ENCODE assay signal across 1 cellular context in genomic region chr16:30377812-30378235, GRCh38.
TF ChIP-seq lines count a peak whose summit lies in the region.

No MANE protein-coding gene starts in this region.

TF ChIP-seq in HepG2, 621 proteins besides CTCF, POLR2A, EP300 and RAD21 (continued from another document and continues in another):
- TF ChIP-seq ZXDC (CRISPR knock-in tag; IDR thresholded peaks at IDR 0.05) (peak; percentile 52; the same call in 1 of the 2 replicates), MZF1 (CRISPR knock-in tag; IDR thresholded peaks at IDR 0.05; ENCODE audit: borderline replicate concordance) (no peak), HOXA9 (CRISPR knock-in tag; IDR thresholded peaks at IDR 0.05; ENCODE audit: borderline replicate concordance) (0 out of 2 replicates have a peak, but pooled peaks have one; percentile 55), IKZF5 (CRISPR knock-in tag; IDR thresholded peaks at IDR 0.05) (peak; percentile 55), FOXM1 (CRISPR knock-in tag; IDR thresholded peaks at IDR 0.05) (no peak), MEIS2 (CRISPR knock-in tag; IDR thresholded peaks at IDR 0.05) (peak; percentile 35; the same call in 1 of the 2 replicates), RBM39 (IDR thresholded peaks at IDR 0.05; ENCODE audit: low read depth, low read length, poor library complexity, severe bottlenecking) (peak; percentile 80), POLR2AphosphoS5 (IDR thresholded peaks at IDR 0.05; ENCODE audit: low read depth, low read length) (peak; percentile 64; the same call in 1 of the 2 replicates), USF2 (IDR thresholded peaks at IDR 0.05; ENCODE audit: low read depth, low read length) (no peak), USF2 (CRISPR knock-in tag; IDR thresholded peaks at IDR 0.05; ENCODE audit: borderline replicate concordance) (no peak), SOX6 (IDR thresholded peaks at IDR 0.05) (no peak), SOX6 (CRISPR knock-in tag; IDR thresholded peaks at IDR 0.05) (no peak), ZGPAT (CRISPR knock-in tag; IDR thresholded peaks at IDR 0.05) (peak; percentile 47; the same call in 1 of the 2 replicates), ARHGAP35 (CRISPR knock-in tag; IDR thresholded peaks at IDR 0.05; ENCODE audit: borderline replicate concordance) (no peak), CAMTA2 (CRISPR knock-in tag; IDR thresholded peaks at IDR 0.05; ENCODE audit: borderline replicate concordance) (no peak), ZNF883 (CRISPR knock-in tag; IDR thresholded peaks at IDR 0.05; ENCODE audit: not compliant biosample characterization) (no peak), NR2F1 (CRISPR knock-in tag; IDR thresholded peaks at IDR 0.05) (no peak), REPIN1 (CRISPR knock-in tag; IDR thresholded peaks at IDR 0.05; ENCODE audit: borderline replicate concordance, low read depth) (no peak), ZNF34 (CRISPR knock-in tag; IDR thresholded peaks at IDR 0.05; ENCODE audit: borderline replicate concordance) (no peak), ZNF687 (CRISPR knock-in tag; IDR thresholded peaks at IDR 0.05) (peak; percentile 81), SKIL (CRISPR knock-in tag; IDR thresholded peaks at IDR 0.05; ENCODE audit: borderline replicate concordance) (no peak), CREM (IDR thresholded peaks at IDR 0.05) (peak; percentile 68), CREM (CRISPR knock-in tag; IDR thresholded peaks at IDR 0.05) (no peak), ZFX (CRISPR knock-in tag; IDR thresholded peaks at IDR 0.05; ENCODE audit: low read depth) (peak; percentile 97), ATF5 (CRISPR knock-in tag; IDR thresholded peaks at IDR 0.05; ENCODE audit: low read depth) (no peak), PHF20 (CRISPR knock-in tag; IDR thresholded peaks at IDR 0.05) (peak; percentile 77), HIVEP1 (CRISPR knock-in tag; IDR thresholded peaks at IDR 0.05) (no peak; the same call in 1 of the 2 replicates), GABPA (IDR thresholded peaks at IDR 0.05; ENCODE audit: low read depth, low read length) (no peak), GABPA (CRISPR knock-in tag; IDR thresholded peaks at IDR 0.05; ENCODE audit: low read depth) (peak; percentile 63; the same call in 1 of the 2 replicates), ZNF441 (CRISPR knock-in tag; IDR thresholded peaks at IDR 0.05; ENCODE audit: borderline replicate concordance) (peak; percentile 71; the same call in 1 of the 2 replicates), HNRNPUL1 (IDR thresholded peaks at IDR 0.05; ENCODE audit: low read depth, low read length) (no peak), SAFB2 (CRISPR knock-in tag; IDR thresholded peaks at IDR 0.05; ENCODE audit: borderline replicate concordance, low read depth) (no peak), HDAC2 (CRISPR knock-in tag; IDR thresholded peaks at IDR 0.05) (no peak), YEATS4 (CRISPR knock-in tag; IDR thresholded peaks at IDR 0.05; ENCODE audit: borderline replicate concordance) (no peak; the same call in 1 of the 2 replicates), RBFOX2 (IDR thresholded peaks at IDR 0.05; ENCODE audit: low read depth, low read length) (peak; percentile 78; the same call in 1 of the 2 replicates), MED13 (CRISPR knock-in tag; IDR thresholded peaks at IDR 0.05) (no peak), ZMAT5 (CRISPR knock-in tag; IDR thresholded peaks at IDR 0.05; ENCODE audit: borderline replicate concordance, low read depth) (no peak), FOXK1 (CRISPR knock-in tag; IDR thresholded peaks at IDR 0.05; ENCODE audit: borderline replicate concordance, low read depth) (0 out of 2 replicates have a peak, but pooled peaks have one; percentile 13), SUZ12 (IDR thresholded peaks at IDR 0.05; ENCODE audit: low read depth, low read length) (no peak), ETV5 (CRISPR knock-in tag; IDR thresholded peaks at IDR 0.05; ENCODE audit: borderline replicate concordance) (no peak), SIN3A (IDR thresholded peaks at IDR 0.05; ENCODE audit: borderline replicate concordance, low read depth, low read length) (no peak), IRX3 (CRISPR knock-in tag; IDR thresholded peaks at IDR 0.05; ENCODE audit: borderline replicate concordance, low read depth) (no peak), ZZZ3 (CRISPR knock-in tag; IDR thresholded peaks at IDR 0.05; ENCODE audit: borderline replicate concordance) (no peak), ZNF749 (CRISPR knock-in tag; IDR thresholded peaks at IDR 0.05; ENCODE audit: borderline replicate concordance) (0 out of 2 replicates have a peak, but pooled peaks have one; percentile 2), ZNF770 (CRISPR knock-in tag; IDR thresholded peaks at IDR 0.05) (0 out of 2 replicates have a peak, but pooled peaks have one; percentile 0), SALL2 (CRISPR knock-in tag; IDR thresholded peaks at IDR 0.05) (no peak), CREB1 (IDR thresholded peaks at IDR 0.05) (peak; percentile 87), CREB1 (CRISPR knock-in tag; IDR thresholded peaks at IDR 0.05) (peak; percentile 85), HHEX (CRISPR knock-in tag; IDR thresholded peaks at IDR 0.05) (no peak), ZNF660 (CRISPR knock-in tag; IDR thresholded peaks at IDR 0.05; ENCODE audit: borderline replicate concordance, low read depth) (no peak)
